Comparison of ENCODE assay signal across 20 cellular contexts in genomic region chr7:148182264-148182663, GRCh38.
"Had no signal": no experiment of that assay in that cellular context is flagged by ENCODE, and none has a peak within 500 bp of the region (broad histone marks: within the 10 kb centered on the region; RNA-seq: fewer than 3 reads in every experiment).

No MANE protein-coding gene starts in this region.

- H3K36me3 Mint-ChIP-seq: activated naive CD4-positive, alpha-beta T cell treated with anti-CD3 and anti-CD28 coated beads, Interleukin-2, amount 50 U/mL, for 72 hours; natural killer cell had no signal

- H3K9me3 ChIP-seq: ascending aorta, breast epithelium, esophagus muscularis mucosa, gastrocnemius medialis, sigmoid colon, testis, vagina had no signal

- H3K4me1 ChIP-seq: ascending aorta, breast epithelium, gastrocnemius medialis, parathyroid adenoma, testis, vagina had no signal

- H3K4me3 ChIP-seq: ascending aorta, breast epithelium, coronary artery, esophagus muscularis mucosa, gastrocnemius medialis, sigmoid colon, smooth muscle cell, testis, vagina had no signal

- H3K36me3 ChIP-seq: ascending aorta, breast epithelium, esophagus muscularis mucosa, gastrocnemius medialis, sigmoid colon, vagina had no signal

- H3K27ac Mint-ChIP-seq: activated naive CD4-positive, alpha-beta T cell treated with anti-CD3 and anti-CD28 coated beads, Interleukin-2, amount 50 U/mL, for 72 hours; natural killer cell had no signal

- H3K27me3 ChIP-seq: ascending aorta, breast epithelium, esophagus muscularis mucosa, gastrocnemius medialis, sigmoid colon, testis, vagina had no signal

- H3K4me2 ChIP-seq: smooth muscle cell had no signal

- H3K4me1 Mint-ChIP-seq: natural killer cell had no signal

- H3K79me2 ChIP-seq: parathyroid adenoma had no signal

- H2AFZ ChIP-seq: parathyroid adenoma had no signal

- H3K9me3 Mint-ChIP-seq: activated naive CD4-positive, alpha-beta T cell treated with anti-CD3 and anti-CD28 coated beads, Interleukin-2, amount 50 U/mL, for 72 hours; natural killer cell had no signal

- DNase-seq: activated gamma-delta T cell treated with Interleukin-2 at 50 U/mL for 16 hours; activated T-cell treated with anti-CD3 and anti-CD28 coated beads, Interleukin-2, amount 50 U/mL, for 1 hour; cerebellar nuclear complex; gastrocnemius medialis; hypothalamus; midbrain; natural killer cell; sigmoid colon; stimulated activated CD4-positive, alpha-beta T cell treated with anti-CD3 and anti-CD28 coated beads, Interleukin-15, amount 100 ng/mL, for 24 hours; stimulated activated naive CD4-positive, alpha-beta T cell; testis had no signal

- H3K4me3 Mint-ChIP-seq: natural killer cell had no signal

- FAIRE-seq: islet of Langerhans had no signal

- H3K9ac ChIP-seq: parathyroid adenoma had no signal

- H3K27ac ChIP-seq: ascending aorta, breast epithelium, coronary artery, esophagus muscularis mucosa, gastrocnemius medialis, parathyroid adenoma, sigmoid colon, testis, vagina had no signal

- ATAC-seq: activated naive CD4-positive, alpha-beta T cell treated with anti-CD3 and anti-CD28 coated beads, Interleukin-2, amount 50 U/mL, for 72 hours; gastrocnemius medialis; natural killer cell had no signal
